8 cellular contexts compared by ENCODE assay signal in genomic region chr5:80408976-80409926, GRCh38. TPM values are rescaled to one million over a fixed set of nuclear protein-coding genes. Genes with fewer than 3 reads are reported as not detected.
DNase-seq lines count a peak whose midpoint lies in the region; ATAC-seq and TF ChIP-seq lines count a peak whose summit lies in the region.

No MANE protein-coding gene starts in this region.

- DNase-seq in ELF-1 (ENCODE audit: low read depth, low spot score) (peak; percentile 18), OCI-M1 (lab: John Stamatoyannopoulos, UW) (peak; percentile 41), epithelial cell of proximal tubule (ENCODE audit: low read depth) (no peak), pons (ENCODE audit: low spot score) (peak; percentile 67)
- no peak for DNase-seq in stimulated activated CD4-positive, alpha-beta T cell treated with anti-CD3 and anti-CD28 coated beads, Interleukin-15, amount 100 ng/mL, for 24 hours

- no peak for TF ChIP-seq CTCF in epithelial cell of proximal tubule (conservative IDR thresholded peaks at IDR 0.05; ENCODE audit: low read depth, low read length)

- H3K4me3 ChIP-seq in epithelial cell of proximal tubule (ENCODE audit: low read depth, low read length) = peak overlapping the region; percentile 97

- ATAC-seq in GM21723 (IDR thresholded peaks at IDR 0.05; ENCODE audit: unreplicated experiment) = no peak
- ATAC-seq in HG03045 (IDR thresholded peaks at IDR 0.05; ENCODE audit: unreplicated experiment) = no peak
- no peak for ATAC-seq in HG03039 (IDR thresholded peaks at IDR 0.05; ENCODE audit: unreplicated experiment)

RNA-seq across cellular contexts. Expression of gene ZFYVE16, which starts 1.4 kb away (rescaled TPM):
- total RNA-seq in epithelial cell of proximal tubule = 15.6 and 26.9 TPM in 2 replicates

Comparison
In these comparisons a context has a peak if more than half of its experiments do, and no peak if none do; other contexts are left out.
1. DNase-seq: peak in ELF-1 (single experiment), OCI-M1 (single experiment) and pons (single experiment); none in epithelial cell of proximal tubule (single experiment) and stimulated activated CD4-positive, alpha-beta T cell treated with anti-CD3 and anti-CD28 coated beads, Interleukin-15, amount 100 ng/mL, for 24 hours (single experiment).